In the genomic region with DNA sequence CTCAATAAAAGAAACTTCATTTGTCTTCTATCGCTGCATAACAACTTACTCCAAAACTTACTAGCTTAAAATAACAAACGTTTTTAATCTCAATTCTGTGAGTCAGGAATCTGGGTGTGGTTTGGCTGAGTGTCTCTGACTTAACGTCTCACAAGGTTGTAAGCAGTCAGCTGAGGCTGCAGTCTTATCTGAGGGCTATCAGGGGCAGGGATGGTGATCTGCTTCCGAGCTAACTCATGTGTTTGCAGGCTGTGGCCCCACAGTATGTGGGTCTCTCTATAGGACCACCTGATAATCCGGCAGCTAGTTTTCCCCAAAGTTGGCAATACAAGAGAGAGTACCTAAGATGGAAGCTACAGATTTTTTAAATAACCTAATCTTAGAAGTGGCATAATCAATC, we compare ENCODE assay signal across 11 cellular contexts.
DNase-seq lines count a peak whose midpoint lies in the region; FAIRE-seq and TF ChIP-seq lines count a peak whose summit lies in the region.
"Had no signal": no experiment of that assay in that cellular context is flagged by ENCODE, and none has a peak within 500 bp of the region (broad histone marks: within the 10 kb centered on the region; RNA-seq: fewer than 3 reads in every experiment).

No MANE protein-coding gene starts in this region.

- H3K27me3 Mint-ChIP-seq in CD14-positive monocyte (ENCODE audit: low read depth in 3 of 3) = peaks cover 2 to 4% (median 2%) of the 10 kb centered on the region in 3 donors

- FAIRE-seq in endothelial cell of umbilical vein (lab: Jason Lieb, UNC) = peak; percentile 75

- no peak overlapping the region for H3K4me3 Mint-ChIP-seq in CD14-positive monocyte

- CTCF ChIA-PET in endothelial cell of umbilical vein (lab: Charles Lee) = interaction anchor here (0.7 to 4.5 kb wide), 13 partner anchors 9 to 696 kb away, joined by 3 to 17 read pairs (median 5); no protein-coding TSS in a partner anchor

- H3K4me3 ChIP-seq in MG63 (no peak overlapping the region), endothelial cell of umbilical vein (replicated peaks in 1 of 3; ENCODE audit: insufficient read depth in 1 of 3, low read depth in 1 of 3, low read length in 3 of 3) (peak overlapping the region in 1 of 3 experiments; percentile 11), muscle layer of duodenum (ENCODE audit: low read depth in 1 of 2, low read length in 2 of 2) (no peak overlapping the region), WERI-Rb-1 (ENCODE audit: low read depth, low read length) (no peak overlapping the region)
- H3K4me3 ChIP-seq: lung had no signal

- H3K9me3 Mint-ChIP-seq in CD14-positive monocyte = peaks cover 0 to 3% (median 0%) of the 10 kb centered on the region in 7 donors

- BruUV-seq in endothelial cell of umbilical vein (replicated peaks; lab: Mats Ljungman, UMichigan) = no TSS peak

- H3K4me1 Mint-ChIP-seq in CD14-positive monocyte = peaks cover 10% of the 10 kb centered on the region

- peak overlapping the region in 1 of 7 donors; percentile 66 for H3K27ac Mint-ChIP-seq in CD14-positive monocyte

- no peaks in the 10 kb centered on the region for H3K36me3 ChIP-seq in MG63
- H3K36me3 ChIP-seq in endothelial cell of umbilical vein (ENCODE audit: control insufficient read depth in 2 of 2, extremely low read depth in 1 of 2, insufficient read depth in 2 of 2, low read length in 2 of 2) = no peaks in the 10 kb centered on the region
- no peaks in the 10 kb centered on the region for H3K36me3 ChIP-seq in muscle layer of duodenum (ENCODE audit: control insufficient read depth in 1 of 2, insufficient read depth in 2 of 2, low read length in 2 of 2)
- no peaks in the 10 kb centered on the region for H3K36me3 ChIP-seq in WERI-Rb-1

- DNase-seq in AG08396 (ENCODE audit: low spot score) (peak; percentile 36), MG63 (peak; percentile 48), endothelial cell of umbilical vein (ENCODE audit: low read depth, low spot score) (peak; percentile 76), CD14-positive monocyte (ENCODE audit: low spot score) (no peak), WERI-Rb-1 (no peak), iPS-NIHi7 (ENCODE audit: extremely low spot score) (no peak), C1 segment of cervical spinal cord (lab: John Stamatoyannopoulos, UW) (no peak)
- DNase-seq: NCI-H1105 treated with DMSO at 0.1 percent for 48 hours, SW 1271 had no signal

- POLR2A ChIA-PET in endothelial cell of umbilical vein (lab: Charles Lee) = interaction anchor here (0.6 to 2.6 kb wide), 6 partner anchors 21 to 279 kb away, joined by 3 to 16 read pairs (median 3); partner anchors contain the start of genes FGGY and JUN

- no peaks in the 10 kb centered on the region for H3K9me1 ChIP-seq in endothelial cell of umbilical vein (replicated peaks; ENCODE audit: control insufficient read depth, extremely low read depth, insufficient read depth, low read length)

- TF ChIP-seq POLR2A in endothelial cell of umbilical vein (IDR thresholded peaks at IDR 0.05; ENCODE audit: low read depth, low read length) = no peak

- H3K27ac ChIP-seq in endothelial cell of umbilical vein (ENCODE audit: insufficient read depth, low read depth, low read length) (peak overlapping the region; percentile 75), muscle layer of duodenum (ENCODE audit: low read length) (peak overlapping the region; percentile 72), WERI-Rb-1 (no peak overlapping the region)

- no peaks in the 10 kb centered on the region for H3K27me3 ChIP-seq in MG63
- no peaks in the 10 kb centered on the region for H3K27me3 ChIP-seq in endothelial cell of umbilical vein (ENCODE audit: control insufficient read depth in 2 of 2, insufficient read depth in 2 of 2, low read length in 2 of 2)
- H3K27me3 ChIP-seq in muscle layer of duodenum (ENCODE audit: low read depth, low read length) = no peaks in the 10 kb centered on the region
- no peaks in the 10 kb centered on the region for H3K27me3 ChIP-seq in WERI-Rb-1 (ENCODE audit: insufficient read depth, low read depth, severe bottlenecking)

- H3K79me2 ChIP-seq in endothelial cell of umbilical vein (ENCODE audit: control insufficient read depth, insufficient read depth, low read length) = no peaks in the 10 kb centered on the region

- peak overlapping the region; percentile 68 for H3K9ac ChIP-seq in endothelial cell of umbilical vein (replicated peaks; ENCODE audit: extremely low read depth, insufficient read depth, low read length)

- peak overlapping the region; percentile 77 for H3K4me2 ChIP-seq in endothelial cell of umbilical vein (ENCODE audit: insufficient read depth, low read length)

- H3K9me3 ChIP-seq in MG63 (no peaks in the 10 kb centered on the region), endothelial cell of umbilical vein (replicated peaks; ENCODE audit: control insufficient read depth, insufficient read depth, low read length) (no peaks in the 10 kb centered on the region), muscle layer of duodenum (ENCODE audit: control insufficient read depth in 1 of 2, low read length in 2 of 2) (no peaks in the 10 kb centered on the region), WERI-Rb-1 (ENCODE audit: severe bottlenecking) (no peaks in the 10 kb centered on the region)

- H4K20me1 ChIP-seq in endothelial cell of umbilical vein (replicated peaks; ENCODE audit: control insufficient read depth, extremely low read depth, insufficient read depth, low read length) = no peaks in the 10 kb centered on the region

- H2AFZ ChIP-seq in endothelial cell of umbilical vein (ENCODE audit: low read depth, low read length) = peak overlapping the region; percentile 31

- dilution Hi-C loops in endothelial cell of umbilical vein (cut with MboI; ENCODE audit: extremely low pct_ligation_motif_present, low sequenced_read_pairs) = no loop called here

- H3K36me3 Mint-ChIP-seq in CD14-positive monocyte = no peaks in the 10 kb centered on the region

- TF ChIP-seq CTCF in endothelial cell of umbilical vein (IDR thresholded peaks at IDR 0.05; ENCODE audit: extremely low read depth in 1 of 2, insufficient read depth in 1 of 2, low read depth in 1 of 2, low read length in 2 of 2) (no peak), CD14-positive monocyte (IDR thresholded peaks at IDR 0.05) (no peak), WERI-Rb-1 (IDR thresholded peaks at IDR 0.05; ENCODE audit: low read depth, low read length) (no peak)

- peaks cover 26% of the 10 kb centered on the region for H3K4me1 ChIP-seq in endothelial cell of umbilical vein (ENCODE audit: control insufficient read depth, extremely low read depth, insufficient read depth, low read length)
- peaks cover 4 to 10% of the 10 kb centered on the region in 2 donors for H3K4me1 ChIP-seq in muscle layer of duodenum (ENCODE audit: control insufficient read depth in 1 of 2, insufficient read depth in 2 of 2, low read length in 2 of 2)

- intact Hi-C loops in endothelial cell of umbilical vein (cut with micrococcal nuclease) = loop anchor here (1.0 to 5.0 kb wide), 7 partner anchors 10 to 278 kb away; partner anchors contain the start of genes FGGY and JUN
- intact Hi-C loops in CD14-positive monocyte (cut with micrococcal nuclease) = no loop called here

TF ChIP-seq in endothelial cell of umbilical vein, 7 proteins besides CTCF, POLR2A, EP300 and RAD21:
- peak; percentile 96 for TF ChIP-seq GATA2 (IDR thresholded peaks at IDR 0.05; ENCODE audit: insufficient read depth, insufficient read length, low read depth, low read length)
- peak; percentile 71 for TF ChIP-seq POLR2AphosphoS5 (IDR thresholded peaks at IDR 0.05; ENCODE audit: insufficient read depth, low read depth, low read length)
- no peak for TF ChIP-seq EZH2 (IDR thresholded peaks at IDR 0.05; ENCODE audit: borderline replicate concordance, low read depth, low read length, severe bottlenecking)
- peak; percentile 42 for TF ChIP-seq FOS (IDR thresholded peaks at IDR 0.05; ENCODE audit: borderline replicate concordance, insufficient read depth, low read length)

Comparison
In these comparisons a context has a peak if more than half of its experiments do, and no peak if none do; other contexts are left out.
1. DNase-seq: peak in AG08396 (single experiment), MG63 (single experiment) and endothelial cell of umbilical vein (single experiment); none in CD14-positive monocyte (single experiment), WERI-Rb-1 (single experiment), iPS-NIHi7 (single experiment) and C1 segment of cervical spinal cord (0 of 14).